Comparison of ENCODE assay signal across 8 cellular contexts in the genomic region with DNA sequence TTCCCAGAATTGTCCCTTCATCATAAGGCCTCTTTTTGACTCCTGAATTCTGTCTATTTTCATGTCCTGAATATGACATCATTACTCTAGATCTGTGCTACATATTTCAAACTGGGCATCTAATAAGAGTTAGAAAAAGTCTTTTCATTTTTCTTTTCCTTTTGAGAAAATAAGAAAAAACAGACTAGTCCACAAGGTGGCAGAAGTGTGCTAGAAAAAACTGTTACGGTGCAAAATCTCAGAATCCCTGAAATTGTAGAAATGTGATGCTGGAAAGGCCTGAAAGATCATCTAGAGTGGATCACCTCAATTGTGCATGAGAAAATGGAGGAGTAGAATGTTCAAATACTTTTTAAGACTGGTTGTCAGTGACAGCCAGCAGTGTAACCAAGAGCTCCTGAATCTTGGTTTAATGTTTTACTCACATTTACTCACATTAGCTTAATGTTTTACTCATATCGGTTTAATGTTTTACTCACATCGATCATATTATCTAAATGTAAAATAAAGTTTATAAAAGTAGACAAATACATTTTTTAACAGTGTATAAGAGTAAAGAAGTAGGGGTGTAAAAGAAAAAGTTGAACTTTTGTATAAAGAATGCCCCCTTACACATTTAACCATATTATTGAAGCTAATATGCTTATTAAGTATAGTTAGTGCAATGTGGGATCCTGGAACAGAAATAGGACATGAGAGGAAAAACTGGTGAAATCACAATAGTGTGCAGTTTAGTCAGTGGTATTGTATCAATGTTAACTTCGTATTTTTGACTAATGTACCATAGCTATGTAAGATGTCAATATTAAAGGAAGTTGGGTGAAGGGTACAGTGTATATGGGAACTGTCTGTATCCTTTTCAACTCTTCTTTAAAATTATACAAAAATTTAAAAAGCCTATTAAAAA. TPM values are rescaled to one million over a fixed set of nuclear protein-coding genes. Genes with fewer than 3 reads are reported as not detected.
DNase-seq lines count a peak whose midpoint lies in the region; ATAC-seq and TF ChIP-seq lines count a peak whose summit lies in the region.

No MANE protein-coding gene starts in this region.

- BruUV-seq in PC-9 (replicated peaks; lab: Mats Ljungman, UMichigan), result no TSS peak

- H3K4me1 ChIP-seq in left ventricle myocardium inferior (peaks cover 41% of the 10 kb centered on the region), PC-9 (replicated peaks; ENCODE audit: insufficient read depth) (peaks cover 5% of the 10 kb centered on the region), smooth muscle cell (ENCODE audit: low read depth) (no peaks in the 10 kb centered on the region)

- H3K36me3 ChIP-seq in left ventricle myocardium inferior, result no peaks in the 10 kb centered on the region
- H3K36me3 ChIP-seq in PC-9 (ENCODE audit: low read depth), result no peaks in the 10 kb centered on the region
- H3K36me3 ChIP-seq in smooth muscle cell (ENCODE audit: low read depth), result no peaks in the 10 kb centered on the region

- H3K27ac ChIP-seq in left ventricle myocardium inferior (replicated peaks) (peak overlapping the region; percentile 85), PC-9 (no peak overlapping the region), smooth muscle cell (ENCODE audit: low read depth) (no peak overlapping the region)

- CTCF ChIA-PET in PC-9 (lab: Charles Lee), result interaction anchor here (0.6 kb wide), 2 partner anchors 166 to 1412 kb away, joined by 9 to 14 read pairs; a partner anchor contains a TSS

- no peaks in the 10 kb centered on the region for H3K79me2 ChIP-seq in PC-9 (ENCODE audit: low read depth)
- H3K79me2 ChIP-seq in smooth muscle cell (ENCODE audit: low read depth), result no peaks in the 10 kb centered on the region

- H3K27me3 ChIP-seq in left ventricle myocardium inferior (ENCODE audit: low read depth), result no peaks in the 10 kb centered on the region
- H3K27me3 ChIP-seq in PC-9 (ENCODE audit: insufficient read depth, low read depth), result no peaks in the 10 kb centered on the region
- H3K27me3 ChIP-seq in smooth muscle cell (ENCODE audit: low read depth), result no peaks in the 10 kb centered on the region

- H3K4me3 ChIP-seq in left ventricle myocardium inferior (peak overlapping the region; percentile 37), PC-9 (no peak overlapping the region), fibroblast of pulmonary artery (replicated peaks; ENCODE audit: low read depth, low read length) (no peak overlapping the region), smooth muscle cell (no peak overlapping the region)

- intact Hi-C loops in left ventricle myocardium inferior (cut with micrococcal nuclease) (no loop called here), Right ventricle myocardium inferior (cut with DNase I) (loop anchor here (5.0 kb wide), 1 partner anchor 37 kb away; a partner anchor contains a TSS), PC-9 (cut with micrococcal nuclease; ENCODE audit: unreplicated experiment) (loop anchor here (1.0 to 5.0 kb wide), 2 partner anchors 49 to 267 kb away; no protein-coding TSS in a partner anchor)

- TF ChIP-seq CTCF in left ventricle myocardium inferior (IDR thresholded peaks at IDR 0.05; ENCODE audit: borderline replicate concordance) (peak; percentile 59), PC-9 (conservative IDR thresholded peaks at IDR 0.05) (peak; percentile 75), fibroblast of pulmonary artery (IDR thresholded peaks at IDR 0.05; ENCODE audit: low read length, missing control alignments) (peak; percentile 38), smooth muscle cell (IDR thresholded peaks at IDR 0.05; ENCODE audit: borderline replicate concordance, insufficient read depth, poor library complexity, severe bottlenecking) (peak; percentile 49)

- 66% methylated on average over 4 of the region's 4 CpGs for WGBS in smooth muscle cell (ENCODE audit: low lambda C conversion rate)

- no peak overlapping the region for H3K9ac ChIP-seq in smooth muscle cell (ENCODE audit: low read depth)

- POLR2A ChIA-PET in PC-9 (lab: Charles Lee; ENCODE audit: unreplicated experiment), result interaction anchor here (0.6 to 0.7 kb wide), 2 partner anchors 193 to 265 kb away, joined by 3 read pairs; no protein-coding TSS in a partner anchor

- H3K9me2 ChIP-seq in PC-9 (ENCODE audit: insufficient read depth), result no peaks in the 10 kb centered on the region

- no peak overlapping the region for H3K4me2 ChIP-seq in PC-9
- H3K4me2 ChIP-seq in smooth muscle cell, result no peak overlapping the region

- no peaks in the 10 kb centered on the region for H3F3A ChIP-seq in PC-9 (ENCODE audit: insufficient read depth, low read depth)
- no peaks in the 10 kb centered on the region for H3F3A ChIP-seq in smooth muscle cell (ENCODE audit: low read depth)

- H4K20me1 ChIP-seq in PC-9 (ENCODE audit: insufficient read depth), result no peaks in the 10 kb centered on the region
- no peaks in the 10 kb centered on the region for H4K20me1 ChIP-seq in smooth muscle cell (ENCODE audit: low read depth)

- H2AFZ ChIP-seq in PC-9, result no peak overlapping the region
- no peak overlapping the region for H2AFZ ChIP-seq in smooth muscle cell (ENCODE audit: low read depth)

- ATAC-seq in Right ventricle myocardium inferior, result no peak
- ATAC-seq in HG03439 (IDR thresholded peaks at IDR 0.05; ENCODE audit: unreplicated experiment), result no peak

- no peak for DNase-seq in left ventricle myocardium inferior
- DNase-seq in Right ventricle myocardium inferior (ENCODE audit: missing footprints), result no peak
- no peak for DNase-seq in PC-9
- peak; percentile 52 for DNase-seq in fibroblast of pulmonary artery (ENCODE audit: low read depth)
- no peak for DNase-seq in smooth muscle cell (lab: John Stamatoyannopoulos, UW; ENCODE audit: unreplicated experiment)
- DNase-seq in GM19238 (ENCODE audit: insufficient read length, low spot score), result no peak
- no peak for DNase-seq in NK-92 (lab: John Stamatoyannopoulos, UW; ENCODE audit: unreplicated experiment)

- no peaks in the 10 kb centered on the region for H3K9me3 ChIP-seq in left ventricle myocardium inferior (replicated peaks)
- no peaks in the 10 kb centered on the region for H3K9me3 ChIP-seq in PC-9 (ENCODE audit: insufficient read depth, low read depth)
- no peaks in the 10 kb centered on the region for H3K9me3 ChIP-seq in smooth muscle cell (replicated peaks; ENCODE audit: low read depth)

RNA-seq across cellular contexts. Expression of a gene that starts 15.2 kb away (rescaled TPM):
- total RNA-seq in left ventricle myocardium inferior, result 116 TPM
- total RNA-seq in Right ventricle myocardium inferior, result 85.9 TPM
- total RNA-seq in PC-9 (2021), result not detected in 2 replicates
- not detected in 2 replicates for total RNA-seq in smooth muscle cell
- not detected in 2 replicates for polyA plus RNA-seq in smooth muscle cell

RNA-seq across cellular contexts. Expression of a gene that starts 30.3 kb away (rescaled TPM):
- total RNA-seq in left ventricle myocardium inferior (1.3 TPM), Right ventricle myocardium inferior (1.5 TPM), PC-9 (2021) (5.7 and 5.8 TPM in 2 replicates), smooth muscle cell (0.85 TPM in 1 of 2 replicates, not detected in the other)
- polyA plus RNA-seq in smooth muscle cell, result 0.39 TPM in 1 of 2 replicates, not detected in the other

RNA-seq across cellular contexts. Expression of a gene that starts 35.1 kb away (rescaled TPM):
- total RNA-seq in left ventricle myocardium inferior, result 3.8 TPM
- total RNA-seq in Right ventricle myocardium inferior, result 3.8 TPM
- total RNA-seq in PC-9 (2021), result 9.0 and 15.3 TPM in 2 replicates
- total RNA-seq in smooth muscle cell, result 13.3 and 17.8 TPM in 2 replicates
- polyA plus RNA-seq in smooth muscle cell, result 4.6 and 6.9 TPM in 2 replicates

Comparison
In these comparisons a context has a peak if more than half of its experiments do, and no peak if none do; other contexts are left out.
1. RNA of a gene that starts 15.2 kb away (total RNA-seq): 116 TPM in left ventricle myocardium inferior (single experiment) and 85.9 TPM in Right ventricle myocardium inferior (single experiment); not detected in PC-9 and not detected in smooth muscle cell; every median in the first group is over 10 times any median in the second.
2. Peak in every context shown above with its lines, with median percentiles within 50 percentile points of each other: CTCF ChIP-seq.